ENCODE assay signal across 23 cellular contexts in the genomic region with DNA sequence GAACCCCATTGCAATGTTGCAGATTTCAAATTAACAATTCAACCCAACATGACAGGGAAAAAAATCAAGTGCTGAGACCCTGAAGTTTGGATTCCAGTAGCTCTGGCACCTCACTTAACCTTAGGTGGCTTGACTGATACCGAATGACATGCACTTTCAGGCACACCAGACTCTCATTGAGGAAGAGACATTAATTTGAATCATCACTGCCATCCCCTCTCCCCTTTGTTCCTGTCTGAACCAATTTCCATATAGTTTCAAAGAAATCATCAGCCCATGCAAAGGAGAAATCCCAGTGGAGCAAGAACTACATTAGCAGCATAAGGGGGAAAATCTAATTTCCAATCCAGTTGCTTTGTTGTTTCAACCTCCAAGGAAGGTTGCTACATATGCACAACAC. TPM values are rescaled to one million over a fixed set of nuclear protein-coding genes. Genes with fewer than 3 reads are reported as not detected.
DNase-seq lines count a peak whose midpoint lies in the region; ATAC-seq and TF ChIP-seq lines count a peak whose summit lies in the region.
"Had no signal": no experiment of that assay in that cellular context is flagged by ENCODE, and none has a peak within 500 bp of the region (broad histone marks: within the 10 kb centered on the region; RNA-seq: fewer than 3 reads in every experiment).

No MANE protein-coding gene starts in this region.

- no peaks in the 10 kb centered on the region for H3K27me3 Mint-ChIP-seq in activated CD4-positive, alpha-beta T cell treated with anti-CD3 and anti-CD28 coated beads for 36 hours
- H3K27me3 Mint-ChIP-seq: activated naive CD8-positive, alpha-beta T cell; progenitor cell of endocrine pancreas; stimulated activated naive B cell treated with anti-CD40 and anti-IgM and Interleukin-4, amounts not matched to agents 10 μg/mL and 1 μg/mL and 100 μg/mL, for 72 hours had no signal

- no peak overlapping the region for H3K4me3 ChIP-seq in RWPE2 (ENCODE audit: severe bottlenecking)
- H3K4me3 ChIP-seq: esophagus squamous epithelium, GM23338, SJCRH30, transverse colon had no signal

- no peak for DNase-seq in activated CD4-positive, alpha-beta T cell treated with anti-CD3 and anti-CD28 coated beads for 36 hours
- no peak for DNase-seq in activated CD4-positive, alpha-beta T cell treated with anti-CD3 and anti-CD28 coated beads, Interleukin-2, amount 50 U/mL, for 1 hour
- DNase-seq in RWPE2 (ENCODE audit: low spot score) (no peak), kidney tubule cell (ENCODE audit: low spot score) (peak; percentile 48), substantia nigra (lab: John Stamatoyannopoulos, UW) (no peak), middle frontal gyrus (ENCODE audit: extremely low spot score, low spot score) (no peak), NCI-H510A treated with DMSO at 0.1 percent for 48 hours (lab: John Stamatoyannopoulos, UW) (no peak), NAMALWA (ENCODE audit: low spot score) (no peak)
- DNase-seq: activated CD4-positive, alpha-beta T cell treated with anti-CD3 and anti-CD28 coated beads for 4 hours; activated CD8-positive, alpha-beta memory T cell treated with anti-CD3 and anti-CD28 coated beads, Interleukin-2, amount 10 ng/mL, durations not matched to agents 7 days and 5 days; Calu3; effector CD8-positive, alpha-beta T cell; esophagus squamous epithelium; NCI-H1092; NCI-H1930; SJCRH30; small intestine; stimulated activated naive B cell treated with anti-CD40 and anti-IgM and Interleukin-4, amounts not matched to agents 10 μg/mL and 1 μg/mL and 100 μg/mL, for 72 hours; transverse colon had no signal

- no peaks in the 10 kb centered on the region for H3K27me3 ChIP-seq in RWPE2 (ENCODE audit: insufficient read depth, poor library complexity, severe bottlenecking)
- H3K27me3 ChIP-seq: esophagus squamous epithelium, SJCRH30, transverse colon had no signal

- H3K36me3 Mint-ChIP-seq in activated CD4-positive, alpha-beta T cell treated with anti-CD3 and anti-CD28 coated beads for 36 hours (ENCODE audit: low read depth), result peaks cover 15% of the 10 kb centered on the region
- H3K36me3 Mint-ChIP-seq: activated CD8-positive, alpha-beta memory T cell treated with anti-CD3 and anti-CD28 coated beads, Interleukin-2, amount 10 ng/mL, durations not matched to agents 7 days and 5 days had no signal

- H3K36me3 ChIP-seq in RWPE2 (ENCODE audit: low read depth), result peaks cover 90% of the 10 kb centered on the region
- H3K36me3 ChIP-seq: esophagus squamous epithelium, SJCRH30, transverse colon had no signal

- peaks cover 82% of the 10 kb centered on the region for H3K4me1 Mint-ChIP-seq in activated CD4-positive, alpha-beta T cell treated with anti-CD3 and anti-CD28 coated beads for 36 hours

- H3K27ac ChIP-seq in RWPE2 (ENCODE audit: poor library complexity, severe bottlenecking) (peak overlapping the region; percentile 88), substantia nigra (ENCODE audit: low read depth, low read length, poor library complexity, severe bottlenecking) (peak overlapping the region; percentile 26)
- H3K27ac ChIP-seq: SJCRH30 had no signal

- peak overlapping the region; percentile 22 for H3K27ac Mint-ChIP-seq in activated CD4-positive, alpha-beta T cell treated with anti-CD3 and anti-CD28 coated beads for 36 hours
- H3K27ac Mint-ChIP-seq: activated CD8-positive, alpha-beta memory T cell treated with anti-CD3 and anti-CD28 coated beads, Interleukin-2, amount 10 ng/mL, durations not matched to agents 7 days and 5 days; progenitor cell of endocrine pancreas had no signal

- no peak for ATAC-seq in activated CD4-positive, alpha-beta T cell treated with anti-CD3 and anti-CD28 coated beads for 36 hours
- no peak for ATAC-seq in RWPE2 (ENCODE audit: low read depth)
- ATAC-seq: activated CD8-positive, alpha-beta memory T cell treated with anti-CD3 and anti-CD28 coated beads, Interleukin-2, amount 10 ng/mL, durations not matched to agents 7 days and 5 days; GM23338; stimulated activated naive B cell treated with anti-CD40 and anti-IgM and Interleukin-4, amounts not matched to agents 10 μg/mL and 1 μg/mL and 100 μg/mL, for 72 hours had no signal

- H3K4me1 ChIP-seq in RWPE2 (ENCODE audit: insufficient read depth, poor library complexity, severe bottlenecking), result peaks cover 77% of the 10 kb centered on the region

- no peaks in the 10 kb centered on the region for H3K9me3 ChIP-seq in RWPE2 (ENCODE audit: severe bottlenecking)
- H3K9me3 ChIP-seq: esophagus squamous epithelium, SJCRH30, transverse colon had no signal

- H3K9me3 Mint-ChIP-seq in activated CD4-positive, alpha-beta T cell treated with anti-CD3 and anti-CD28 coated beads for 36 hours (ENCODE audit: low read depth), result no peaks in the 10 kb centered on the region
- H3K9me3 Mint-ChIP-seq: GM23338; neural crest cell; stimulated activated naive B cell treated with anti-CD40 and anti-IgM and Interleukin-4, amounts not matched to agents 10 μg/mL and 1 μg/mL and 100 μg/mL, for 72 hours had no signal

- CTCF ChIA-PET in activated CD4-positive, alpha-beta T cell treated with anti-CD3 and anti-CD28 coated beads for 36 hours (lab: Charles Lee), result interaction anchor here (1.3 kb wide), 1 partner anchor 18 kb away, joined by 4 read pairs; no protein-coding TSS in a partner anchor

- no peak for TF ChIP-seq CTCF in RWPE2 (IDR thresholded peaks at IDR 0.05; ENCODE audit: poor library complexity, severe bottlenecking)

- POLR2A ChIA-PET in activated CD4-positive, alpha-beta T cell treated with anti-CD3 and anti-CD28 coated beads for 36 hours (lab: Charles Lee), result no interaction called here

- no peak overlapping the region for H3K4me3 Mint-ChIP-seq in activated CD4-positive, alpha-beta T cell treated with anti-CD3 and anti-CD28 coated beads for 36 hours
- H3K4me3 Mint-ChIP-seq: activated CD8-positive, alpha-beta memory T cell treated with anti-CD3 and anti-CD28 coated beads, Interleukin-2, amount 10 ng/mL, durations not matched to agents 7 days and 5 days; activated naive CD8-positive, alpha-beta T cell; GM23338; neural crest cell; stimulated activated naive B cell treated with anti-CD40 and anti-IgM and Interleukin-4, amounts not matched to agents 10 μg/mL and 1 μg/mL and 100 μg/mL, for 72 hours had no signal

- intact Hi-C loops in activated CD4-positive, alpha-beta T cell treated with anti-CD3 and anti-CD28 coated beads for 36 hours (cut with DNase I, micrococcal nuclease), result no loop called here

RNA-seq across cellular contexts. Expression of a gene that starts 27.8 kb away (rescaled TPM):
- total RNA-seq in activated CD4-positive, alpha-beta T cell treated with anti-CD3 and anti-CD28 coated beads for 36 hours, result 10 to 100 TPM; 21.9 to 32.7 TPM
